Comparison of ENCODE assay signal across 8 cellular contexts in the genomic region with DNA sequence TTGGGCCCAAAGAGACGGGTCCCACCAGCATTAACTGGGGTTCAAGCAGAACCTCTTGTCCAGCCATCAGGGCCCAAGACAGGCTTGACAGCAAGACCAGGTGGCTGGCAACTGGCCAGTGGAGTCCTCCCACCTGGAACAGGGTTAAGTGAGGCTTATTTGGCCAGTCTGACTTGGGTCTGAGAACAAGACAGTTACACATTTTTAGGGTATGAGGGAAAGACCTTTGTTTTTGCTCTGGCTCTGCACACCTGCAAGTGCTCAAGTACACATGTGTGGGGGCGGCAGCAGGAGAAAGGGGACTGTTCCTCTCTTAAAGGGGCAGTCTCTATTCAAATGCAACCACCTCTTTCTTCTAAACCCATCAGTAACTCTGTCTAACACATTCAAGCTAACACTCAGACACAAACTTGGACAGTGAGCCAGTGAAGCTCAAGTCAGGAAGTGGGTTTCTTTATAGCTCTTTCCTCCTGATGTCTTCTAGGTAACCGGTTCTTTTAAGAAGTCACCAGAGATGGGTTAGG.
DNase-seq lines count a peak whose midpoint lies in the region; ATAC-seq and TF ChIP-seq lines count a peak whose summit lies in the region.

No MANE protein-coding gene starts in this region.

- H3K9me3 ChIP-seq in osteoblast (ENCODE audit: low read depth, low read length), result no peaks in the 10 kb centered on the region

- peaks cover 100% of the 10 kb centered on the region in 3 donors for H3K4me1 Mint-ChIP-seq in T-cell

- peak overlapping the region; percentile 93 to 98 for H3K27ac Mint-ChIP-seq in T-cell

- peaks cover 47% of the 10 kb centered on the region for H3K36me3 ChIP-seq in osteoblast (ENCODE audit: insufficient read depth, low read length)

- no peaks in the 10 kb centered on the region for H3K27me3 ChIP-seq in osteoblast (ENCODE audit: insufficient read depth, low read length)

- peak overlapping the region; percentile 62 for H3K27ac ChIP-seq in osteoblast (ENCODE audit: low read depth, low read length)

- intact Hi-C loops in sciatic nerve (cut with DNase I), result no loop called here

- CTCF ChIA-PET in T-cell (lab: Charles Lee), result interaction anchor here (0.6 to 1.8 kb wide), 20 partner anchors 13 to 182 kb away, joined by 3 to 15 read pairs (median 3); no protein-coding TSS in a partner anchor

- POLR2A ChIA-PET in T-cell (lab: Charles Lee), result interaction anchor here (0.5 to 1.9 kb wide), 23 partner anchors 9 to 200 kb away, joined by 3 to 17 read pairs (median 4); no protein-coding TSS in a partner anchor

- H2AFZ ChIP-seq in osteoblast (ENCODE audit: low read length), result no peak overlapping the region

- no peak for DNase-seq in activated CD4-positive, CD25-positive, alpha-beta regulatory T cell treated with anti-CD3 and anti-CD28 coated beads, Interleukin-2, amount 50 U/mL, for 72 hours
- peak in 26 of 34 experiments; percentile 39 to 74 (median 54) for DNase-seq in T-cell
- DNase-seq in osteoblast (ENCODE audit: insufficient read length, low spot score, missing footprints), result no peak
- DNase-seq in sciatic nerve (ENCODE audit: low spot score), result no peak
- DNase-seq in effector CD8-positive, alpha-beta T cell (lab: John Stamatoyannopoulos, UW), result no peak
- no peak for DNase-seq in SHP77 (lab: John Stamatoyannopoulos, UW)

- peaks cover 92% of the 10 kb centered on the region for H3K79me2 ChIP-seq in osteoblast (ENCODE audit: insufficient read depth, low read length)

- no peak overlapping the region for H3K4me2 ChIP-seq in osteoblast (ENCODE audit: insufficient read depth, low read length)

- H3K4me1 ChIP-seq in osteoblast (ENCODE audit: insufficient read depth, low read length), result peaks cover 60% of the 10 kb centered on the region

- H3K36me3 Mint-ChIP-seq in T-cell, result peaks cover 87% of the 10 kb centered on the region

- H3K9me3 Mint-ChIP-seq in T-cell, result no peaks in the 10 kb centered on the region

- no peaks in the 10 kb centered on the region for H3K27me3 Mint-ChIP-seq in T-cell

- TF ChIP-seq CTCF in osteoblast (IDR thresholded peaks at IDR 0.05; ENCODE audit: extremely low read depth, low read depth, low read length), result no peak

- peaks cover 13% of the 10 kb centered on the region for H4K20me1 ChIP-seq in osteoblast (ENCODE audit: insufficient read depth, low read length)

- peak overlapping the region; percentile 62 to 99 (median 66) for H3K4me3 Mint-ChIP-seq in T-cell

- no peak overlapping the region for H3K4me3 ChIP-seq in osteoblast (ENCODE audit: insufficient read depth, low read length)

- peak; percentile 18 to 26 for ATAC-seq in activated CD4-positive, CD25-positive, alpha-beta regulatory T cell treated with anti-CD3 and anti-CD28 coated beads, Interleukin-2, amount 50 U/mL, for 24 hours
- ATAC-seq in HG02870 (IDR thresholded peaks at IDR 0.05; ENCODE audit: unreplicated experiment) (peak; percentile 45), T-cell (replicated peaks in 1 of 4) (peak; percentile 47 to 61 (median 55)), sciatic nerve (no peak)

Comparison
In these comparisons a context has a peak if more than half of its experiments do, and no peak if none do; other contexts are left out.
1. DNase-seq: peak in T-cell (26 of 34); none in activated CD4-positive, CD25-positive, alpha-beta regulatory T cell treated with anti-CD3 and anti-CD28 coated beads, Interleukin-2, amount 50 U/mL, for 72 hours (single experiment), osteoblast (single experiment), sciatic nerve (single experiment), effector CD8-positive, alpha-beta T cell (single experiment) and SHP77 (0 of 2).